Comparison of ENCODE assay signal across 11 cellular contexts in genomic region chrX:149487292-149487691, GRCh38. TPM values are rescaled to one million over a fixed set of nuclear protein-coding genes. Genes with fewer than 3 reads are reported as not detected.
A peak's percentile ranks its signal among the peaks of the same experiment; 100 is the strongest.
DNase-seq lines count a peak whose midpoint lies in the region; ATAC-seq and TF ChIP-seq lines count a peak whose summit lies in the region.
"Had no signal": no experiment of that assay in that cellular context is flagged by ENCODE, and none has a peak within 500 bp of the region (broad histone marks: within the 10 kb centered on the region; RNA-seq: fewer than 3 reads in every experiment).

No MANE protein-coding gene starts in this region.

- H3F3A ChIP-seq in neural progenitor cell (ENCODE audit: low read depth) = no peaks in the 10 kb centered on the region

- H3K79me2 ChIP-seq in neural progenitor cell (ENCODE audit: low read depth) = no peaks in the 10 kb centered on the region

- intact Hi-C loops in upper lobe of right lung (cut with DNase I) = no loop called here

- H3K9me3 ChIP-seq in neural progenitor cell (ENCODE audit: low read depth) (no peaks in the 10 kb centered on the region), upper lobe of right lung (no peaks in the 10 kb centered on the region)

- in situ Hi-C loops in astrocyte of the cerebellum (cut with HindIII; ENCODE audit: low sequenced_read_pairs) = no loop called here

- H3K27me3 ChIP-seq in neural progenitor cell = no peaks in the 10 kb centered on the region
- H3K27me3 ChIP-seq in upper lobe of right lung = no peaks in the 10 kb centered on the region

- H3K4me2 ChIP-seq in neural progenitor cell = no peak overlapping the region

- TF ChIP-seq CTCF in astrocyte of the cerebellum (IDR thresholded peaks at IDR 0.05; ENCODE audit: low read depth, low read length, missing control alignments) (peak; percentile 41), neural progenitor cell (IDR thresholded peaks at IDR 0.05) (peak; percentile 29), upper lobe of right lung (IDR thresholded peaks at IDR 0.05) (no peak)

- no peak for DNase-seq in activated naive CD4-positive, alpha-beta T cell treated with anti-CD3 and anti-CD28 coated beads, Interleukin-2, amount 10 ng/mL, durations not matched to agents 7 days and 5 days
- no peak for DNase-seq in activated naive CD4-positive, alpha-beta T cell treated with anti-CD3 and anti-CD28 coated beads, Interleukin-2, amount 50 U/mL, for 16 hours
- no peak for DNase-seq in astrocyte of the cerebellum (ENCODE audit: low read depth)
- DNase-seq in neural progenitor cell (ENCODE audit: low spot score) = no peak
- no peak for DNase-seq in NCI-H2029 (lab: John Stamatoyannopoulos, UW)
- DNase-seq in upper lobe of right lung = no peak
- DNase-seq: NCI-H1417 treated with DMSO at 0.1 percent for 48 hours, nephron progenitor cell had no signal

- peak; percentile 73 for ATAC-seq in HG03378 (IDR thresholded peaks at IDR 0.05; ENCODE audit: unreplicated experiment)
- ATAC-seq in HG03342 (IDR thresholded peaks at IDR 0.05; ENCODE audit: unreplicated experiment) = no peak
- ATAC-seq in upper lobe of right lung = no peak

- no peak overlapping the region for H2AFZ ChIP-seq in neural progenitor cell (replicated peaks)

- H3K4me3 Mint-ChIP-seq in activated naive CD4-positive, alpha-beta T cell treated with anti-CD3 and anti-CD28 coated beads, Interleukin-2, amount 10 ng/mL, durations not matched to agents 7 days and 5 days = no peak overlapping the region
- H3K4me3 Mint-ChIP-seq in neural progenitor cell = no peak overlapping the region
- H3K4me3 Mint-ChIP-seq: nephron progenitor cell had no signal

- H3K4me3 ChIP-seq in astrocyte of the cerebellum (ENCODE audit: low read depth, low read length) (no peak overlapping the region), neural progenitor cell (no peak overlapping the region), upper lobe of right lung (no peak overlapping the region)

- H3K27me3 Mint-ChIP-seq in activated naive CD4-positive, alpha-beta T cell treated with anti-CD3 and anti-CD28 coated beads, Interleukin-2, amount 10 ng/mL, durations not matched to agents 7 days and 5 days = no peaks in the 10 kb centered on the region
- H3K27me3 Mint-ChIP-seq in neural progenitor cell (ENCODE audit: insufficient read depth, low read depth) = no peaks in the 10 kb centered on the region
- H3K27me3 Mint-ChIP-seq: CD4-positive, alpha-beta memory T cell had no signal

- no peak overlapping the region for H3K9ac ChIP-seq in neural progenitor cell

- H3K4me1 Mint-ChIP-seq in activated naive CD4-positive, alpha-beta T cell treated with anti-CD3 and anti-CD28 coated beads, Interleukin-2, amount 10 ng/mL, durations not matched to agents 7 days and 5 days = peaks cover 15% of the 10 kb centered on the region
- H3K4me1 Mint-ChIP-seq in neural progenitor cell = no peaks in the 10 kb centered on the region
- H3K4me1 Mint-ChIP-seq: nephron progenitor cell had no signal

- peak overlapping the region; percentile 67 for H3K27ac Mint-ChIP-seq in activated naive CD4-positive, alpha-beta T cell treated with anti-CD3 and anti-CD28 coated beads, Interleukin-2, amount 10 ng/mL, durations not matched to agents 7 days and 5 days
- no peak overlapping the region for H3K27ac Mint-ChIP-seq in neural progenitor cell
- H3K27ac Mint-ChIP-seq: nephron progenitor cell had no signal

- no peaks in the 10 kb centered on the region for H4K20me1 ChIP-seq in neural progenitor cell (ENCODE audit: low read depth)

- H3K9me3 Mint-ChIP-seq in activated naive CD4-positive, alpha-beta T cell treated with anti-CD3 and anti-CD28 coated beads, Interleukin-2, amount 10 ng/mL, durations not matched to agents 7 days and 5 days = no peaks in the 10 kb centered on the region
- H3K9me3 Mint-ChIP-seq in neural progenitor cell = peaks cover 2% of the 10 kb centered on the region

- CTCF ChIA-PET in activated naive CD4-positive, alpha-beta T cell treated with anti-CD3 and anti-CD28 coated beads, Interleukin-2, amount 10 ng/mL, durations not matched to agents 7 days and 5 days (lab: Charles Lee) = interaction anchor here (1.4 kb wide), 1 partner anchor 10 kb away, joined by 3 read pairs; no protein-coding TSS in a partner anchor

- H3K36me3 ChIP-seq in neural progenitor cell = no peaks in the 10 kb centered on the region
- peaks cover 62% of the 10 kb centered on the region for H3K36me3 ChIP-seq in upper lobe of right lung

- H3K36me3 Mint-ChIP-seq in activated naive CD4-positive, alpha-beta T cell treated with anti-CD3 and anti-CD28 coated beads, Interleukin-2, amount 10 ng/mL, durations not matched to agents 7 days and 5 days = peaks cover 36% of the 10 kb centered on the region
- H3K36me3 Mint-ChIP-seq in neural progenitor cell = peaks cover 25% of the 10 kb centered on the region

- H3K4me1 ChIP-seq in neural progenitor cell = no peaks in the 10 kb centered on the region
- no peaks in the 10 kb centered on the region for H3K4me1 ChIP-seq in upper lobe of right lung

- no peak overlapping the region for H3K27ac ChIP-seq in neural progenitor cell
- no peak overlapping the region for H3K27ac ChIP-seq in upper lobe of right lung

RNA-seq across cellular contexts. Expression of gene IDS, which starts 17.8 kb away (rescaled TPM):
- total RNA-seq in neural progenitor cell (ENCODE audit: low replicate concordance) (14.5 and 22.2 TPM in 2 replicates), upper lobe of right lung (113 TPM)

RNA-seq across cellular contexts. Expression of gene EOLA1, which starts 53.5 kb away (rescaled TPM):
- total RNA-seq in neural progenitor cell (ENCODE audit: low replicate concordance) (3.5 and 7.5 TPM in 2 replicates), upper lobe of right lung (15.8 TPM)
